22 cellular contexts compared by ENCODE assay signal in the genomic region with DNA sequence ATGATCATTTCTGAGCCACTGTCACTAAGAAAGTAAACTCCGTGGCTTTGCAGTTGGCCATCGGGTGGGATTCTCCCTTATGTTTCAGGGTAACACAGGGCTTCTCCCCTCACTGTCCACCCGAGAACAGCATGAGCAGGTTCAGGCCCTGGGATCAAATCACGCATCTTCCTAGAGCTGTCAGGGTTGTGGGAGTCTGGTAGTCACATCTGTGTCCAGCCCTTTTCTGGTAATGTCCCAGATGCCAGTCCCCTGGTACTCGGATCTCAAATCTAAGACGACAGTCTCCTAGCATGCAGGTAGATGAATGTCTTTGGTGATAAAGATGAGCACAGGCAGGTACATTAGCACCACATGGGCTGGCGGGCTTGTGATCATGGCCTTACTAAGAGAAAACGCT. TPM values are rescaled to one million over a fixed set of nuclear protein-coding genes. Genes with fewer than 3 reads are reported as not detected.
DNase-seq lines count a peak whose midpoint lies in the region; ATAC-seq and TF ChIP-seq lines count a peak whose summit lies in the region.
"Had no signal": no experiment of that assay in that cellular context is flagged by ENCODE, and none has a peak within 500 bp of the region (broad histone marks: within the 10 kb centered on the region; RNA-seq: fewer than 3 reads in every experiment).

No MANE protein-coding gene starts in this region.

- TF ChIP-seq CTCF in RWPE1 (conservative IDR thresholded peaks at IDR 0.05; ENCODE audit: low read depth): no peak
- TF ChIP-seq CTCF in stomach (IDR thresholded peaks at IDR 0.05): no peak

- H3K27me3 ChIP-seq in BLaER1 (peaks cover 37% of the 10 kb centered on the region), stomach (peaks cover 0 to 13% (median 0%) of the 10 kb centered on the region in 3 donors)

- peak overlapping the region; percentile 33 for H3K4me3 Mint-ChIP-seq in memory B cell

- POLR2A ChIA-PET in RWPE1 (lab: Yijun Ruan, JAX; ENCODE audit: low non-redundant PET): no interaction called here

- peak overlapping the region; percentile 45 for H3K4me2 ChIP-seq in BLaER1

- H3K9ac ChIP-seq in BLaER1: no peak overlapping the region

- TF ChIP-seq EP300 in stomach (IDR thresholded peaks at IDR 0.05): no peak

- no peak overlapping the region for H3K4me3 ChIP-seq in BLaER1
- H3K4me3 ChIP-seq in stomach: no peak overlapping the region
- H3K4me3 ChIP-seq: lung had no signal

- no peaks in the 10 kb centered on the region for H3K9me3 ChIP-seq in BLaER1
- no peaks in the 10 kb centered on the region for H3K9me3 ChIP-seq in stomach

- WGBS in stomach, 5 donors: 92 to 95% (median 94%) methylated on average over 4 to 8 of the region's 8 CpGs

- no peak overlapping the region for H3K27ac ChIP-seq in BLaER1
- peak overlapping the region; percentile 76 for H3K27ac ChIP-seq in RWPE1
- peak overlapping the region in 3 of 5 donors; percentile 1 to 81 (median 23) for H3K27ac ChIP-seq in stomach

- CTCF ChIA-PET in RWPE1 (lab: Yijun Ruan, JAX): interaction anchor here (1.5 kb wide), 1 partner anchor 186 kb away, joined by 4 read pairs; no protein-coding TSS in a partner anchor

- peaks cover 54% of the 10 kb centered on the region for H3K4me1 Mint-ChIP-seq in memory B cell

- no peaks in the 10 kb centered on the region for H3K9me3 Mint-ChIP-seq in memory B cell

- no peaks in the 10 kb centered on the region for H3K36me3 Mint-ChIP-seq in memory B cell

- intact Hi-C loops in stomach (cut with DNase I; ENCODE audit: low total_unique reads): loop anchor here (10.0 kb wide), 1 partner anchor 78 kb away; no protein-coding TSS in a partner anchor

- H3K27ac Mint-ChIP-seq in memory B cell: peak overlapping the region; percentile 93

- ATAC-seq in memory B cell (ENCODE audit: low read depth) (no peak), GM21576 (IDR thresholded peaks at IDR 0.05; ENCODE audit: unreplicated experiment) (no peak), HG02884 (IDR thresholded peaks at IDR 0.05; ENCODE audit: unreplicated experiment) (no peak), GM21360 (IDR thresholded peaks at IDR 0.05; ENCODE audit: unreplicated experiment) (no peak)

- DNase-seq in RWPE1 (ENCODE audit: low spot score) (no peak), memory B cell (ENCODE audit: low spot score in 2 of 2) (no peak), stomach (no peak), inferior parietal cortex (ENCODE audit: extremely low spot score) (no peak)
- DNase-seq: activated CD4-positive, alpha-beta T cell treated with anti-CD3 and anti-CD28 coated beads, Interleukin-2, amount 50 U/mL, for 1 hour; activated CD8-positive, alpha-beta memory T cell treated with anti-CD3 and anti-CD28 coated beads, Interleukin-2, amount 50 U/mL, for 48 hours; activated effector memory CD4-positive, alpha-beta T cell treated with anti-CD3 and anti-CD28 coated beads, Interleukin-2, amount 50 U/mL, for 16 hours; caudate nucleus; DND-41; effector CD4-positive, alpha-beta T cell; GOT3; Kasumi-1; NCI-H2107; NCI-H510A treated with DMSO at 0.1 percent for 48 hours; stimulated activated CD4-positive, alpha-beta T cell treated with anti-CD3 and anti-CD28 coated beads, Interleukin-2, amount 100 ng/mL, for 48 hours; substantia nigra; T-helper 1 cell had no signal

- H3K36me3 ChIP-seq in BLaER1 (no peaks in the 10 kb centered on the region), stomach (peaks cover 0 to 14% (median 6%) of the 10 kb centered on the region in 4 donors)

- H3K4me1 ChIP-seq in BLaER1 (peaks cover 54% of the 10 kb centered on the region), stomach (peaks cover 67 to 90% (median 83%) of the 10 kb centered on the region in 4 donors)

- peaks cover 39% of the 10 kb centered on the region for H4K20me1 ChIP-seq in BLaER1

- TF ChIP-seq POLR2A in stomach (IDR thresholded peaks at IDR 0.05): no peak

- H3K27me3 Mint-ChIP-seq in memory B cell: no peaks in the 10 kb centered on the region

RNA-seq across cellular contexts. Expression of a gene that starts 4.8 kb away (rescaled TPM):
- 10 to 100 TPM in 4 of 5 donors, 1 to 10 TPM in 1; 1.2 to 90.1 (median 74.1) TPM for total RNA-seq in stomach
- polyA plus RNA-seq in stomach: 10 to 100 TPM; 23.2 to 36.8 (median 29.0) TPM
